Comparison of ENCODE assay signal across 9 cellular contexts in genomic region chr1:53737648-53738204, GRCh38. TPM values are rescaled to one million over a fixed set of nuclear protein-coding genes. Genes with fewer than 3 reads are reported as not detected.
DNase-seq lines count a peak whose midpoint lies in the region; TF ChIP-seq lines count a peak whose summit lies in the region.
"Had no signal": no experiment of that assay in that cellular context is flagged by ENCODE, and none has a peak within 500 bp of the region (broad histone marks: within the 10 kb centered on the region; RNA-seq: fewer than 3 reads in every experiment).

No MANE protein-coding gene starts in this region.

- no peak overlapping the region for H3K27ac Mint-ChIP-seq in endothelial cell (ENCODE audit: unreplicated experiment)

- peak overlapping the region; percentile 28 for H3K9ac ChIP-seq in mucosa of stomach (ENCODE audit: low read length)

- intact Hi-C loops in vagina (cut with DNase I), result no loop called here

- TF ChIP-seq CTCF in endothelial cell (IDR thresholded peaks at IDR 0.05; ENCODE audit: unreplicated experiment), result no peak
- TF ChIP-seq CTCF in vagina (IDR thresholded peaks at IDR 0.05), result no peak
- no peak for TF ChIP-seq CTCF in RWPE1 (conservative IDR thresholded peaks at IDR 0.05; ENCODE audit: low read depth)

- H3K36me3 ChIP-seq in mucosa of stomach (ENCODE audit: control insufficient read depth, insufficient read depth, low read length) (no peaks in the 10 kb centered on the region), vagina (no peaks in the 10 kb centered on the region)

- H3K27ac ChIP-seq in vagina, result peak overlapping the region; percentile 30
- no peak overlapping the region for H3K27ac ChIP-seq in RWPE1

- H3K4me1 ChIP-seq in mucosa of stomach (ENCODE audit: control insufficient read depth, insufficient read depth, low read length) (peaks cover 15% of the 10 kb centered on the region), vagina (peaks cover 29% of the 10 kb centered on the region)

- POLR2A ChIA-PET in RWPE1 (lab: Yijun Ruan, JAX; ENCODE audit: low non-redundant PET), result no interaction called here

- no peaks in the 10 kb centered on the region for H3K36me3 Mint-ChIP-seq in endothelial cell (ENCODE audit: low read depth, unreplicated experiment)

- H3K27me3 ChIP-seq in mucosa of stomach (ENCODE audit: control insufficient read depth, insufficient read depth, low read length) (peaks cover 63% of the 10 kb centered on the region), vagina (no peaks in the 10 kb centered on the region)

- CTCF ChIA-PET in RWPE1 (lab: Yijun Ruan, JAX), result no interaction called here

- peaks cover 5% of the 10 kb centered on the region for H3K27me3 Mint-ChIP-seq in endothelial cell (ENCODE audit: unreplicated experiment)

- DNase-seq in stimulated activated CD4-positive, alpha-beta T cell treated with anti-CD3 and anti-CD28 coated beads, Interleukin-15, amount 100 ng/mL, for 24 hours, result peak; percentile 6
- no peak for DNase-seq in stimulated activated CD4-positive, alpha-beta T cell treated with anti-CD3 and anti-CD28 coated beads, Interleukin-1b, Interleukin-23, amount 100 ng/mL, for 48 hours
- DNase-seq in endothelial cell (ENCODE audit: low spot score) (peak; percentile 21), vagina (ENCODE audit: extremely low spot score in 2 of 2) (no peak), NOMO-1 (lab: John Stamatoyannopoulos, UW; ENCODE audit: unreplicated experiment in 2 of 2) (no peak), DMS79 treated with DMSO at 0.1 percent for 48 hours (lab: John Stamatoyannopoulos, UW) (no peak), RWPE1 (ENCODE audit: low spot score) (no peak)
- DNase-seq: OCI-M1 had no signal

- no peak for TF ChIP-seq POLR2A in vagina (IDR thresholded peaks at IDR 0.05)

- H3K4me3 Mint-ChIP-seq in endothelial cell (ENCODE audit: unreplicated experiment), result no peak overlapping the region

- no peaks in the 10 kb centered on the region for H3K9me3 Mint-ChIP-seq in endothelial cell (ENCODE audit: unreplicated experiment)

- no peaks in the 10 kb centered on the region for H3K9me3 ChIP-seq in mucosa of stomach (ENCODE audit: control insufficient read depth, low read length)
- H3K9me3 ChIP-seq in vagina, result no peaks in the 10 kb centered on the region

- no peak overlapping the region for H3K4me3 ChIP-seq in mucosa of stomach (ENCODE audit: low read length)
- H3K4me3 ChIP-seq in vagina, result peak overlapping the region; percentile 56 to 76

- no peaks in the 10 kb centered on the region for H3K4me1 Mint-ChIP-seq in endothelial cell (ENCODE audit: unreplicated experiment)

RNA-seq across cellular contexts. Expression of gene GLIS1, which starts 1.2 kb away (rescaled TPM):
- total RNA-seq in endothelial cell (ENCODE audit: unreplicated experiment) (not detected), vagina (1.2 TPM)

Comparison
In these comparisons a context has a peak if more than half of its experiments do, and no peak if none do; other contexts are left out.
1. DNase-seq: peak in stimulated activated CD4-positive, alpha-beta T cell treated with anti-CD3 and anti-CD28 coated beads, Interleukin-15, amount 100 ng/mL, for 24 hours (single experiment) and endothelial cell (single experiment); none in stimulated activated CD4-positive, alpha-beta T cell treated with anti-CD3 and anti-CD28 coated beads, Interleukin-1b, Interleukin-23, amount 100 ng/mL, for 48 hours (single experiment), vagina (0 of 2), NOMO-1 (0 of 2), DMS79 treated with DMSO at 0.1 percent for 48 hours (single experiment) and RWPE1 (single experiment).